Comparison of ENCODE assay signal across 15 cellular contexts in genomic region chr16:85231959-85232358, GRCh38.
DNase-seq lines count a peak whose midpoint lies in the region; TF ChIP-seq lines count a peak whose summit lies in the region.
"Had no signal": no experiment of that assay in that cellular context is flagged by ENCODE, and none has a peak within 500 bp of the region (broad histone marks: within the 10 kb centered on the region; RNA-seq: fewer than 3 reads in every experiment).

No MANE protein-coding gene starts in this region.

- H3K9me3 ChIP-seq in prostate gland, result no peaks in the 10 kb centered on the region

- peaks cover 13% of the 10 kb centered on the region for H3K4me1 ChIP-seq in prostate gland (replicated peaks)

- H3K4me3 ChIP-seq in fibroblast of the aortic adventitia (ENCODE audit: low read depth, low read length), result no peak overlapping the region
- H3K4me3 ChIP-seq in prostate gland, result no peak overlapping the region
- H3K4me3 ChIP-seq: neural progenitor cell, SK-N-MC, smooth muscle cell had no signal

- H3K27me3 ChIP-seq in prostate gland (replicated peaks; ENCODE audit: insufficient read depth), result no peaks in the 10 kb centered on the region
- H3K27me3 ChIP-seq: brain microvascular endothelial cell, neural progenitor cell had no signal

- DNase-seq in AG20443 (ENCODE audit: low spot score) (peak; percentile 71), NCI-H1092 (lab: John Stamatoyannopoulos, UW) (peak; percentile 65), fibroblast of the aortic adventitia (ENCODE audit: low read depth) (peak; percentile 89), prostate gland (ENCODE audit: low spot score) (peak; percentile 18), SIG-M5 (lab: John Stamatoyannopoulos, UW) (no peak), NCI-H2029 (lab: John Stamatoyannopoulos, UW) (no peak)
- no peak for DNase-seq in stimulated activated CD4-positive, alpha-beta T cell treated with anti-CD3 and anti-CD28 coated beads, Interleukin-4, amount 100 ng/mL, for 4 hours
- DNase-seq in activated CD4-positive, alpha-beta T cell treated with anti-CD3 and anti-CD28 coated beads for 1 hour, result no peak
- DNase-seq: activated gamma-delta T cell treated with Interleukin-2 at 50 U/mL for 16 hours; brain microvascular endothelial cell; effector memory CD8-positive, alpha-beta T cell; NCI-H2081 treated with DMSO at 0.1 percent for 48 hours had no signal

- no peaks in the 10 kb centered on the region for H3K36me3 ChIP-seq in prostate gland
- H3K36me3 ChIP-seq: brain microvascular endothelial cell, neural progenitor cell had no signal

- TF ChIP-seq POLR2A in prostate gland (IDR thresholded peaks at IDR 0.05), result no peak

- intact Hi-C loops in prostate gland (cut with DNase I), result no loop called here

- H3K27ac ChIP-seq in prostate gland, result no peak overlapping the region
- H3K27ac ChIP-seq: brain microvascular endothelial cell, neural progenitor cell, SK-N-MC had no signal

- no peak for TF ChIP-seq CTCF in fibroblast of the aortic adventitia (IDR thresholded peaks at IDR 0.05; ENCODE audit: insufficient read depth, low read length)
- no peak for TF ChIP-seq CTCF in prostate gland (IDR thresholded peaks at IDR 0.05)

- WGBS in prostate gland, result 27% methylated on average over 8 of the region's 8 CpGs

Comparison
In these comparisons a context has a peak if more than half of its experiments do, and no peak if none do; other contexts are left out.
1. DNase-seq: peak in AG20443 (single experiment), NCI-H1092 (single experiment), fibroblast of the aortic adventitia (single experiment) and prostate gland (single experiment); none in stimulated activated CD4-positive, alpha-beta T cell treated with anti-CD3 and anti-CD28 coated beads, Interleukin-4, amount 100 ng/mL, for 4 hours (0 of 2), SIG-M5 (single experiment), activated CD4-positive, alpha-beta T cell treated with anti-CD3 and anti-CD28 coated beads for 1 hour (single experiment) and NCI-H2029 (single experiment).